ENCODE assay signal across 14 cellular contexts in the genomic region with DNA sequence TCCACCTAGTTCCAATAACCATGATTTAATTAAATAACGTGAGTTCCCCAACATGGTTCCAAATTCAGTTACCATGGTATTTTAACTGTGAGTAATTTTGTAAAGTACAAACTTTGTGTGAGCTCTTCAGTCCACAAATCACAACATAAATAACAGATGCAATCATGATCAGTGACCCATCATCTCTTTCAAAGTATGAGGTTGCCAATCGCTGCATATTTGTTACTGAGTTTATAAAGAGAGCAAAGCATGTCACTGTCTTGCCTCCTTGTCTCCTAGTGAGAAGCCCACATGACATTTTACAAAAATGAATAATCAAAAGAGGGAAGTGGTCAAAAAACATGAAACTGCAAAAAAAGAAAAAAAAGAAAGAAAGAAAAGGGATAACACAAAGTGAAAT.
DNase-seq lines count a peak whose midpoint lies in the region; ATAC-seq and TF ChIP-seq lines count a peak whose summit lies in the region.
"Had no signal": no experiment of that assay in that cellular context is flagged by ENCODE, and none has a peak within 500 bp of the region (broad histone marks: within the 10 kb centered on the region; RNA-seq: fewer than 3 reads in every experiment).

No MANE protein-coding gene starts in this region.

- H3K36me3 Mint-ChIP-seq in osteocyte (ENCODE audit: unreplicated experiment): no peaks in the 10 kb centered on the region
- no peaks in the 10 kb centered on the region for H3K36me3 Mint-ChIP-seq in MCF 10A (ENCODE audit: insufficient read depth, unreplicated experiment)

- H3K4me3 Mint-ChIP-seq in osteocyte (ENCODE audit: unreplicated experiment): no peak overlapping the region
- H3K4me3 Mint-ChIP-seq in MCF 10A (ENCODE audit: unreplicated experiment): no peak overlapping the region

- TF ChIP-seq CTCF in GM13977 (IDR thresholded peaks at IDR 0.05; ENCODE audit: extremely low read depth, insufficient read depth, missing control alignments) (no peak), osteocyte (IDR thresholded peaks at IDR 0.05) (no peak), MCF 10A (IDR thresholded peaks at IDR 0.05; ENCODE audit: unreplicated experiment) (no peak)

- intact Hi-C loops in MCF 10A (cut with micrococcal nuclease): loop anchor here (5.0 kb wide), 1 partner anchor 694 kb away; no protein-coding TSS in a partner anchor

- no TSS peak for BruUV-seq in MCF 10A (replicated peaks; lab: Mats Ljungman, UMichigan)

- CTCF ChIA-PET in MCF 10A (lab: Yijun Ruan, JAX): no interaction called here

- ATAC-seq in GM19463 (IDR thresholded peaks at IDR 0.05; ENCODE audit: unreplicated experiment) (peak; percentile 86), HG03135 (IDR thresholded peaks at IDR 0.05; ENCODE audit: unreplicated experiment) (peak; percentile 69), GM21360 (IDR thresholded peaks at IDR 0.05; ENCODE audit: unreplicated experiment) (no peak)

- DNase-seq in GM13977 (ENCODE audit: low spot score) (peak; percentile 29), OCI-M1 (lab: John Stamatoyannopoulos, UW) (peak; percentile 71), NCI-H2029 treated with DMSO at 0.1 percent for 48 hours (lab: John Stamatoyannopoulos, UW) (no peak), osteocyte (ENCODE audit: extremely low spot score, unreplicated experiment) (no peak), MCF 10A (ENCODE audit: unreplicated experiment) (no peak)
- DNase-seq: activated CD4-positive, alpha-beta T cell treated with anti-CD3 and anti-CD28 coated beads for 1 hour; activated gamma-delta T cell treated with Interleukin-2 at 50 U/mL for 16 hours; caudate nucleus; GDM1; NCI-H748 treated with DMSO at 0.1 percent for 48 hours; SK-N-SH had no signal

- no peak overlapping the region for H3K27ac Mint-ChIP-seq in osteocyte (ENCODE audit: unreplicated experiment)
- H3K27ac Mint-ChIP-seq in MCF 10A (ENCODE audit: low read depth, unreplicated experiment): no peak overlapping the region

- peaks cover 30% of the 10 kb centered on the region for H3K27me3 Mint-ChIP-seq in osteocyte (ENCODE audit: unreplicated experiment)
- H3K27me3 Mint-ChIP-seq in MCF 10A (ENCODE audit: insufficient read depth, unreplicated experiment): peaks cover 46% of the 10 kb centered on the region

- H3K4me1 Mint-ChIP-seq in osteocyte (ENCODE audit: unreplicated experiment): no peaks in the 10 kb centered on the region
- H3K4me1 Mint-ChIP-seq in MCF 10A (ENCODE audit: insufficient read depth, unreplicated experiment): no peaks in the 10 kb centered on the region

- H3K9me3 Mint-ChIP-seq in osteocyte (ENCODE audit: unreplicated experiment) (no peaks in the 10 kb centered on the region), MCF 10A (ENCODE audit: unreplicated experiment) (no peaks in the 10 kb centered on the region)

- POLR2A ChIA-PET in MCF 10A (lab: Yijun Ruan, JAX): no interaction called here

- in situ Hi-C loops in GM13977 (cut with MboI; ENCODE audit: low pct_unique_long_range_greater_than_20kb, low sequenced_read_pairs, unreplicated experiment): no loop called here

Comparison
In these comparisons a context has a peak if more than half of its experiments do, and no peak if none do; other contexts are left out.
1. DNase-seq: peak in GM13977 (single experiment) and OCI-M1 (single experiment); none in NCI-H2029 treated with DMSO at 0.1 percent for 48 hours (single experiment), osteocyte (single experiment) and MCF 10A (single experiment).